In genomic region chr3:128151758-128152274, GRCh38 we compare ENCODE assay signal across 1 cellular context.
A peak's percentile ranks its signal among the peaks of the same experiment; 100 is the strongest.
TF ChIP-seq lines count a peak whose summit lies in the region.

No MANE protein-coding gene starts in this region.

TF ChIP-seq in HepG2, 621 proteins besides CTCF, POLR2A, EP300 and RAD21 (continued from another document and continues in another):
- TF ChIP-seq ZHX2 (IDR thresholded peaks at IDR 0.05; ENCODE audit: low read depth) (no peak), ZHX2 (CRISPR knock-in tag; IDR thresholded peaks at IDR 0.05; ENCODE audit: borderline replicate concordance) (no peak), ZSCAN29 (CRISPR knock-in tag; conservative IDR thresholded peaks at IDR 0.05) (peak; percentile 84), ZSCAN22 (CRISPR knock-in tag; IDR thresholded peaks at IDR 0.05) (peak; percentile 44; the same call in 1 of the 2 replicates), MXD1 (CRISPR knock-in tag; IDR thresholded peaks at IDR 0.05) (no peak), SMC3 (IDR thresholded peaks at IDR 0.05; ENCODE audit: low read length) (peak; percentile 19; the same call in 1 of the 2 replicates), SKI (IDR thresholded peaks at IDR 0.05; ENCODE audit: partially characterized antibody) (no peak), PRDM4 (CRISPR knock-in tag; IDR thresholded peaks at IDR 0.05; ENCODE audit: borderline replicate concordance) (no peak), ZBTB43 (CRISPR knock-in tag; conservative IDR thresholded peaks at IDR 0.05) (no peak), SUZ12 (IDR thresholded peaks at IDR 0.05; ENCODE audit: low read depth, low read length) (no peak), ZNF546 (CRISPR knock-in tag; conservative IDR thresholded peaks at IDR 0.05) (no peak), ATF7-NPFF (CRISPR knock-in tag; IDR thresholded peaks at IDR 0.05; ENCODE audit: low read depth) (no peak), MYPOP (CRISPR knock-in tag; IDR thresholded peaks at IDR 0.05) (no peak), NCOA5 (CRISPR knock-in tag; IDR thresholded peaks at IDR 0.05) (no peak), NAIF1 (CRISPR knock-in tag; IDR thresholded peaks at IDR 0.05; ENCODE audit: borderline replicate concordance) (no peak), RXRB (CRISPR knock-in tag; IDR thresholded peaks at IDR 0.05; ENCODE audit: borderline replicate concordance) (peak; percentile 89), ZNF747 (CRISPR knock-in tag; IDR thresholded peaks at IDR 0.05; ENCODE audit: borderline replicate concordance) (peak; percentile 60; the same call in 1 of the 2 replicates), HCFC1 (IDR thresholded peaks at IDR 0.05; ENCODE audit: low read depth, low read length) (no peak), THAP7 (CRISPR knock-in tag; IDR thresholded peaks at IDR 0.05) (no peak), ZNF646 (CRISPR knock-in tag; IDR thresholded peaks at IDR 0.05) (peak; percentile 39; the same call in 1 of the 2 replicates), ZFP62 (CRISPR knock-in tag; IDR thresholded peaks at IDR 0.05) (no peak), ZNF441 (CRISPR knock-in tag; IDR thresholded peaks at IDR 0.05; ENCODE audit: borderline replicate concordance) (peak; percentile 62; the same call in 1 of the 2 replicates), MLX (CRISPR knock-in tag; IDR thresholded peaks at IDR 0.05) (no peak), KDM3A (CRISPR knock-in tag; IDR thresholded peaks at IDR 0.05; ENCODE audit: low read depth) (peak; percentile 42; the same call in 1 of the 2 replicates), ZNF788 (CRISPR knock-in tag; IDR thresholded peaks at IDR 0.05; ENCODE audit: borderline replicate concordance) (peak; percentile 84; the same call in 1 of the 2 replicates), ZBTB38 (CRISPR knock-in tag; IDR thresholded peaks at IDR 0.05) (peak; percentile 60; the same call in 1 of the 2 replicates), ZNF550 (CRISPR knock-in tag; IDR thresholded peaks at IDR 0.05; ENCODE audit: borderline replicate concordance) (no peak), SOX13 (IDR thresholded peaks at IDR 0.05) (no peak), SOX13 (CRISPR knock-in tag; conservative IDR thresholded peaks at IDR 0.05 in 1 of 2, IDR thresholded peaks at IDR 0.05 in 1 of 2) (peak in 1 of 2 experiments; percentile 61; a peak in 1 of 4 replicates), MZF1 (CRISPR knock-in tag; IDR thresholded peaks at IDR 0.05; ENCODE audit: borderline replicate concordance) (no peak), UBTF (CRISPR knock-in tag; IDR thresholded peaks at IDR 0.05) (no peak; the same call in 1 of the 2 replicates), GABPB1 (CRISPR knock-in tag; IDR thresholded peaks at IDR 0.05) (peak; percentile 75), KDM5B (CRISPR knock-in tag; IDR thresholded peaks at IDR 0.05; ENCODE audit: borderline replicate concordance) (no peak), HOXA5 (CRISPR knock-in tag; IDR thresholded peaks at IDR 0.05) (no peak), SMAD1 (CRISPR knock-in tag; IDR thresholded peaks at IDR 0.05; ENCODE audit: borderline replicate concordance, low read depth) (no peak), ZNF234 (CRISPR knock-in tag; conservative IDR thresholded peaks at IDR 0.05) (no peak), NKX3-1 (CRISPR knock-in tag; IDR thresholded peaks at IDR 0.05) (no peak), BRCA1 (CRISPR knock-in tag; IDR thresholded peaks at IDR 0.05) (no peak), FOXC1 (CRISPR knock-in tag; IDR thresholded peaks at IDR 0.05; ENCODE audit: borderline replicate concordance) (no peak), ZBTB8A (CRISPR knock-in tag; IDR thresholded peaks at IDR 0.05; ENCODE audit: borderline replicate concordance, low read depth) (no peak)
